9 cellular contexts compared by ENCODE assay signal in genomic region chr11:75639752-75640151, GRCh38. TPM values are rescaled to one million over a fixed set of nuclear protein-coding genes. Genes with fewer than 3 reads are reported as not detected.
DNase-seq lines count a peak whose midpoint lies in the region; ATAC-seq, FAIRE-seq and TF ChIP-seq lines count a peak whose summit lies in the region.
"Had no signal": no experiment of that assay in that cellular context is flagged by ENCODE, and none has a peak within 500 bp of the region (broad histone marks: within the 10 kb centered on the region; RNA-seq: fewer than 3 reads in every experiment).

No MANE protein-coding gene starts in this region.

- no peaks in the 10 kb centered on the region for H3K9me3 ChIP-seq in mammary epithelial cell (replicated peaks; ENCODE audit: insufficient read depth, low read length)
- no peaks in the 10 kb centered on the region for H3K9me3 ChIP-seq in thoracic aorta

- H3K4me2 ChIP-seq in mammary epithelial cell (ENCODE audit: insufficient read depth, low read depth, low read length): no peak overlapping the region

- intact Hi-C loops in mammary epithelial cell (cut with micrococcal nuclease): no loop called here
- intact Hi-C loops in activated CD4-positive, alpha-beta T cell treated with anti-CD3 and anti-CD28 coated beads, Interleukin-2, amount 10 ng/mL, durations not matched to agents 24 days and 14 days (cut with micrococcal nuclease): no loop called here

- BruUV-seq in mammary epithelial cell (replicated peaks; lab: Mats Ljungman, UMichigan): no TSS peak

- H3K27ac Mint-ChIP-seq in activated CD4-positive, alpha-beta T cell treated with anti-CD3 and anti-CD28 coated beads, Interleukin-2, amount 10 ng/mL, durations not matched to agents 24 days and 14 days: no peak overlapping the region

- 13% methylated on average over 3 of the region's 4 CpGs for WGBS in mammary epithelial cell (ENCODE audit: low coverage, missing lambda C conversion rate)

- no peak for FAIRE-seq in GM19239 (lab: Jason Lieb, UNC)
- FAIRE-seq: bronchial epithelial cell had no signal

- no peaks in the 10 kb centered on the region for H3K4me1 Mint-ChIP-seq in activated CD4-positive, alpha-beta T cell treated with anti-CD3 and anti-CD28 coated beads, Interleukin-2, amount 10 ng/mL, durations not matched to agents 24 days and 14 days

- H3K4me3 Mint-ChIP-seq in activated CD4-positive, alpha-beta T cell treated with anti-CD3 and anti-CD28 coated beads, Interleukin-2, amount 10 ng/mL, durations not matched to agents 24 days and 14 days: no peak overlapping the region

- no peak for TF ChIP-seq CTCF in GM12865 (IDR thresholded peaks at IDR 0.05; ENCODE audit: insufficient read depth, low read depth, low read length, missing control alignments)
- TF ChIP-seq CTCF in mammary epithelial cell (conservative IDR thresholded peaks at IDR 0.05 in 1 of 2, IDR thresholded peaks at IDR 0.05 in 1 of 2; ENCODE audit: extremely low read depth in 1 of 2, insufficient read depth in 1 of 2, low read depth in 1 of 2, low read length in 2 of 2): no peak
- TF ChIP-seq CTCF in thoracic aorta (IDR thresholded peaks at IDR 0.05): no peak

- peaks cover 56% of the 10 kb centered on the region for H3K27me3 Mint-ChIP-seq in activated CD4-positive, alpha-beta T cell treated with anti-CD3 and anti-CD28 coated beads, Interleukin-2, amount 10 ng/mL, durations not matched to agents 24 days and 14 days

- no peaks in the 10 kb centered on the region for H4K20me1 ChIP-seq in mammary epithelial cell (ENCODE audit: insufficient read depth, low read length)

- H3K9ac ChIP-seq in mammary epithelial cell (ENCODE audit: insufficient read depth, low read length): no peak overlapping the region

- peak; percentile 64 for ATAC-seq in thoracic aorta (ENCODE audit: insufficient number of reproducible peaks, low FRiP score, low read depth)

- in situ Hi-C loops in mammary epithelial cell (cut with MboI; ENCODE audit: low sequenced_read_pairs in 2 of 2): no loop called here

- H3K4me1 ChIP-seq in mammary epithelial cell (ENCODE audit: insufficient read depth, low read length) (peaks cover 7% of the 10 kb centered on the region), thoracic aorta (ENCODE audit: control insufficient read depth in 1 of 2, low read depth in 2 of 2) (peaks cover 3 to 19% of the 10 kb centered on the region in 2 donors)

- DNase-seq in GM12865 (ENCODE audit: low read depth): peak; percentile 42
- peak; percentile 93 for DNase-seq in NCI-H345 (lab: John Stamatoyannopoulos, UW)
- no peak for DNase-seq in mammary epithelial cell
- DNase-seq in kidney glomerular epithelial cell (lab: John Stamatoyannopoulos, UW): peak; percentile 41
- peak; percentile 22 for DNase-seq in thoracic aorta (ENCODE audit: low spot score)
- DNase-seq in HK-2 (ENCODE audit: unreplicated experiment): no peak
- DNase-seq in activated CD4-positive, alpha-beta T cell treated with anti-CD3 and anti-CD28 coated beads, Interleukin-2, amount 10 ng/mL, durations not matched to agents 24 days and 14 days: no peak
- DNase-seq in GM19239 (ENCODE audit: insufficient read length, low spot score): no peak

- H3K36me3 ChIP-seq in mammary epithelial cell (ENCODE audit: insufficient read depth, low read length): no peaks in the 10 kb centered on the region
- H3K36me3 ChIP-seq in thoracic aorta: no peaks in the 10 kb centered on the region

- H3K9me3 Mint-ChIP-seq in activated CD4-positive, alpha-beta T cell treated with anti-CD3 and anti-CD28 coated beads, Interleukin-2, amount 10 ng/mL, durations not matched to agents 24 days and 14 days: no peaks in the 10 kb centered on the region

- H3K27ac ChIP-seq in mammary epithelial cell (ENCODE audit: insufficient read depth, low read depth, low read length) (no peak overlapping the region), thoracic aorta (no peak overlapping the region)

- no peaks in the 10 kb centered on the region for H3K79me2 ChIP-seq in mammary epithelial cell (ENCODE audit: insufficient read depth, low read length)

- CTCF ChIA-PET in mammary epithelial cell (lab: Charles Lee; ENCODE audit: low non-redundant PET): no interaction called here

- H3K27me3 ChIP-seq in mammary epithelial cell (ENCODE audit: insufficient read depth, low read length) (no peaks in the 10 kb centered on the region), thoracic aorta (replicated peaks; ENCODE audit: insufficient read depth) (no peaks in the 10 kb centered on the region)

- peak overlapping the region; percentile 17 for H2AFZ ChIP-seq in mammary epithelial cell (ENCODE audit: low read depth, low read length)

- dilution Hi-C loops in mammary epithelial cell (cut with HindIII; ENCODE audit: low sequenced_read_pairs): no loop called here

- H3K36me3 Mint-ChIP-seq in activated CD4-positive, alpha-beta T cell treated with anti-CD3 and anti-CD28 coated beads, Interleukin-2, amount 10 ng/mL, durations not matched to agents 24 days and 14 days (ENCODE audit: low read depth): no peaks in the 10 kb centered on the region

- H3K4me3 ChIP-seq in GM12865 (ENCODE audit: low read depth, low read length) (no peak overlapping the region), mammary epithelial cell (replicated peaks in 1 of 3; ENCODE audit: insufficient read depth in 1 of 3, low read depth in 2 of 3, low read length in 3 of 3) (no peak overlapping the region), thoracic aorta (no peak overlapping the region)

RNA-seq across cellular contexts. Expression of gene MAP6, which starts 29.1 kb away (rescaled TPM):
- total RNA-seq in mammary epithelial cell (1 to 10 TPM; 4.3 to 8.8 TPM), thoracic aorta (10 to 100 TPM; 15.6 to 16.4 TPM)
- 0.87 TPM for polyA plus RNA-seq in mammary epithelial cell
- not detected for polyA minus RNA-seq in mammary epithelial cell
- total RNA-seq in activated CD4-positive, alpha-beta T cell treated with anti-CD3 and anti-CD28 coated beads, Interleukin-2, amount 10 ng/mL, durations not matched to agents 24 days and 14 days: 0.09 and 0.14 TPM in 2 replicates
- total RNA-seq: bronchial epithelial cell had no signal

Comparison
In these comparisons a context has a peak if more than half of its experiments do, and no peak if none do; other contexts are left out.
1. DNase-seq: peak in GM12865 (single experiment), NCI-H345 (single experiment), kidney glomerular epithelial cell (single experiment) and thoracic aorta (single experiment); none in mammary epithelial cell (single experiment), HK-2 (single experiment), activated CD4-positive, alpha-beta T cell treated with anti-CD3 and anti-CD28 coated beads, Interleukin-2, amount 10 ng/mL, durations not matched to agents 24 days and 14 days (single experiment) and GM19239 (single experiment).